8 cellular contexts compared by ENCODE assay signal in genomic region chr1:39395357-39395831, GRCh38.
A peak's percentile ranks its signal among the peaks of the same experiment; 100 is the strongest.
DNase-seq lines count a peak whose midpoint lies in the region; ATAC-seq and TF ChIP-seq lines count a peak whose summit lies in the region.

No MANE protein-coding gene starts in this region.

- POLR2A ChIA-PET in Caco-2 (lab: Charles Lee): no interaction called here

- no peak overlapping the region for H3K4me3 ChIP-seq in Caco-2 (ENCODE audit: low read depth, low read length)

- no peaks in the 10 kb centered on the region for H3K9me3 ChIP-seq in Caco-2

- no peaks in the 10 kb centered on the region for H3K27me3 Mint-ChIP-seq in Caco-2 (ENCODE audit: insufficient read depth, unreplicated experiment)
- H3K27me3 Mint-ChIP-seq in effector memory CD8-positive, alpha-beta T cell: no peaks in the 10 kb centered on the region
- no peaks in the 10 kb centered on the region for H3K27me3 Mint-ChIP-seq in naive B cell

- no peak for TF ChIP-seq CTCF in Caco-2 (IDR thresholded peaks at IDR 0.05; ENCODE audit: insufficient read depth in 1 of 2, low read depth in 1 of 2, low read length in 1 of 2, severe bottlenecking in 1 of 2, unreplicated experiment in 1 of 2)

- no peaks in the 10 kb centered on the region for H3K9me3 Mint-ChIP-seq in Caco-2 (ENCODE audit: unreplicated experiment)
- H3K9me3 Mint-ChIP-seq in effector memory CD8-positive, alpha-beta T cell: no peaks in the 10 kb centered on the region
- H3K9me3 Mint-ChIP-seq in naive B cell: no peaks in the 10 kb centered on the region

- no peak for ATAC-seq in effector memory CD8-positive, alpha-beta T cell (replicated peaks)
- peak; percentile 86 to 88 for ATAC-seq in naive B cell (ENCODE audit: low read depth in 2 of 2)
- ATAC-seq in GM19467 (IDR thresholded peaks at IDR 0.05; ENCODE audit: unreplicated experiment): no peak

- intact Hi-C loops in Caco-2 (cut with micrococcal nuclease; ENCODE audit: unreplicated experiment): no loop called here

- BruUV-seq in Caco-2 (replicated peaks; lab: Mats Ljungman, UMichigan): no TSS peak

- no peak for DNase-seq in Caco-2
- DNase-seq in NCI-H510A (lab: John Stamatoyannopoulos, UW): peak; percentile 68
- DNase-seq in effector memory CD8-positive, alpha-beta T cell: no peak
- DNase-seq in naive B cell: peak; percentile 17
- no peak for DNase-seq in cerebellar cortex (ENCODE audit: low spot score)
- no peak for DNase-seq in superior temporal gyrus (ENCODE audit: extremely low spot score)
- no peak for DNase-seq in globus pallidus (ENCODE audit: low spot score)

- H3K4me1 Mint-ChIP-seq in Caco-2 (ENCODE audit: low read depth, unreplicated experiment) (peaks cover 20% of the 10 kb centered on the region), naive B cell (peaks cover 56 to 70% (median 69%) of the 10 kb centered on the region in 3 donors)
- H3K4me1 Mint-ChIP-seq in effector memory CD8-positive, alpha-beta T cell (ENCODE audit: low read depth in 2 of 2): peaks cover 47 to 82% of the 10 kb centered on the region in 2 donors

- no peaks in the 10 kb centered on the region for H3K27me3 ChIP-seq in Caco-2 (replicated peaks; ENCODE audit: control insufficient read depth, insufficient read depth, low read length)

- peak overlapping the region; percentile 53 for H3K27ac Mint-ChIP-seq in Caco-2 (ENCODE audit: unreplicated experiment)
- peak overlapping the region; percentile 4 to 83 for H3K27ac Mint-ChIP-seq in effector memory CD8-positive, alpha-beta T cell
- peak overlapping the region; percentile 63 to 89 (median 81) for H3K27ac Mint-ChIP-seq in naive B cell

- CTCF ChIA-PET in Caco-2 (lab: Charles Lee): interaction anchor here (0.6 kb wide), 2 partner anchors 24 to 149 kb away, joined by 3 read pairs; no protein-coding TSS in a partner anchor

- no peaks in the 10 kb centered on the region for H3K36me3 ChIP-seq in Caco-2 (ENCODE audit: control insufficient read depth, insufficient read depth, low read length)

- H3K36me3 Mint-ChIP-seq in Caco-2 (ENCODE audit: insufficient read depth, unreplicated experiment): peaks cover 14% of the 10 kb centered on the region
- peaks cover 28% of the 10 kb centered on the region for H3K36me3 Mint-ChIP-seq in effector memory CD8-positive, alpha-beta T cell (ENCODE audit: insufficient read depth)
- H3K36me3 Mint-ChIP-seq in naive B cell: peaks cover 11 to 13% of the 10 kb centered on the region in 2 donors

- peaks cover 32% of the 10 kb centered on the region for H3K4me1 ChIP-seq in Caco-2

- H3K4me3 Mint-ChIP-seq in Caco-2 (ENCODE audit: unreplicated experiment) (no peak overlapping the region), naive B cell (peak overlapping the region in 5 of 8 donors; percentile 9 to 59 (median 38))
- H3K4me3 Mint-ChIP-seq in effector memory CD8-positive, alpha-beta T cell: no peak overlapping the region

Comparison
In these comparisons a context has a peak if more than half of its experiments do, and no peak if none do; other contexts are left out.
1. DNase-seq: peak in NCI-H510A (single experiment) and naive B cell (single experiment); none in Caco-2 (0 of 2), effector memory CD8-positive, alpha-beta T cell (0 of 3), cerebellar cortex (single experiment), superior temporal gyrus (single experiment) and globus pallidus (single experiment).
2. H3K4me3 Mint-ChIP-seq: peak in naive B cell (5 of 8); none in Caco-2 (single experiment) and effector memory CD8-positive, alpha-beta T cell (0 of 2).
3. ATAC-seq: peak in naive B cell (2 of 2); none in effector memory CD8-positive, alpha-beta T cell (single experiment) and GM19467 (single experiment).
4. Peak in every context shown above with its lines, with median percentiles within 50 percentile points of each other: H3K27ac Mint-ChIP-seq.